In the genomic region with DNA sequence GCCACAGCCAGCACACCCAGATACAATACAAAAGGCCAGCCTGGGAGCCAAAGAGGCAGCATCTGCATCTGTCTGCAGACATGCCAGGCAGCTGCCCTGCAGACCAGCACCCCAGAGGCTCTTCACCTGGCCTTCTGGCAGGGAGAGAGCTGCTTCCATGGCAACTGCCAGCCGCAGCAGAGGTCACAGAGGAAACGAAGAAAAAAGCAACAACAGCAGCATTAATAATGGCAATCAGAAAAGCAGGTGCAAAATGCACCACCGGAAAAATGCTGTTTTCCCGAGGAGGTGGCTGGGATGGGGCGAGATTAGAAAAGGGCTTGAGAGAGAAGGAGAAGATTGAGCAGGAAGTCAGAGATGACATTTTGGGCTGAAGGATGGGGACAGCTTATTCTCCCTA, we compare ENCODE assay signal across 18 cellular contexts.
A peak's percentile ranks its signal among the peaks of the same experiment; 100 is the strongest.
DNase-seq lines count a peak whose midpoint lies in the region; ATAC-seq and TF ChIP-seq lines count a peak whose summit lies in the region.
"Had no signal": no experiment of that assay in that cellular context is flagged by ENCODE, and none has a peak within 500 bp of the region (broad histone marks: within the 10 kb centered on the region; RNA-seq: fewer than 3 reads in every experiment).

No MANE protein-coding gene starts in this region.

- no peaks in the 10 kb centered on the region for H3K4me1 Mint-ChIP-seq in endodermal cell
- no peaks in the 10 kb centered on the region for H3K4me1 Mint-ChIP-seq in CD4-positive, alpha-beta memory T cell
- H3K4me1 Mint-ChIP-seq: activated B cell treated with CpG ODN at 0.5 μM for 24 hours; stimulated activated naive CD8-positive, alpha-beta T cell treated with anti-CD3 and anti-CD28 coated beads, Interleukin-15, amount 100 ng/mL, for 72 hours had no signal

- H3K9ac ChIP-seq in endodermal cell (ENCODE audit: extremely low read depth, low read length, poor library complexity, severe bottlenecking) = no peak overlapping the region
- H3K9ac ChIP-seq: GM23248 had no signal

- peaks cover 64% of the 10 kb centered on the region for H3K36me3 Mint-ChIP-seq in endodermal cell (ENCODE audit: low read depth)
- no peaks in the 10 kb centered on the region for H3K36me3 Mint-ChIP-seq in CD4-positive, alpha-beta memory T cell

- H3K9me3 ChIP-seq in endodermal cell (ENCODE audit: control insufficient read depth, low read length) = peaks cover 1% of the 10 kb centered on the region
- H3K9me3 ChIP-seq in CD4-positive, alpha-beta memory T cell (ENCODE audit: control insufficient read depth in 1 of 2, low read length in 2 of 2) = peaks cover 0 to 6% of the 10 kb centered on the region in 2 donors
- H3K9me3 ChIP-seq: adrenal gland, lower lobe of right lung, prostate gland had no signal

- H3K4me3 Mint-ChIP-seq in endodermal cell = no peak overlapping the region
- no peak overlapping the region for H3K4me3 Mint-ChIP-seq in CD4-positive, alpha-beta memory T cell
- H3K4me3 Mint-ChIP-seq: activated B cell treated with CpG ODN at 0.5 μM for 24 hours; naive B cell; stimulated activated naive CD8-positive, alpha-beta T cell treated with anti-CD3 and anti-CD28 coated beads, Interleukin-15, amount 100 ng/mL, for 72 hours; T-helper 1 cell treated with Interleukin-12 subunit alpha and Interleukin-12 subunit beta and Interleukin-4 antibody, amounts not matched to agents 30 μg/mL and 1 μg/mL, for 36 hours had no signal

- DNase-seq in DMS53 (lab: John Stamatoyannopoulos, UW) (peak; percentile 97), NCI-H187 treated with DMSO at 0.1 percent for 48 hours (lab: John Stamatoyannopoulos, UW) (peak; percentile 66), NCI-H524 (lab: John Stamatoyannopoulos, UW) (peak; percentile 22 to 80), endodermal cell (no peak), NCI-H446 (lab: John Stamatoyannopoulos, UW) (no peak)
- DNase-seq in CD4-positive, alpha-beta memory T cell = no peak
- DNase-seq: activated B cell treated with CpG ODN at 0.5 μM for 24 hours; Calu3; GM23248; Kasumi-1; lower lobe of right lung; naive B cell; stimulated activated naive CD8-positive, alpha-beta T cell treated with anti-CD3 and anti-CD28 coated beads, Interleukin-15, amount 100 ng/mL, for 72 hours had no signal

- POLR2A ChIA-PET in CD4-positive, alpha-beta memory T cell (lab: Charles Lee; ENCODE audit: partially characterized antibody) = interaction anchor here (0.6 kb wide), 1 partner anchor 51 kb away, joined by 3 read pairs; no protein-coding TSS in a partner anchor

- H3K9me3 Mint-ChIP-seq in endodermal cell = peaks cover 2% of the 10 kb centered on the region
- peaks cover 0 to 15% (median 9%) of the 10 kb centered on the region in 8 donors for H3K9me3 Mint-ChIP-seq in CD4-positive, alpha-beta memory T cell

- H3K4me3 ChIP-seq in endodermal cell (ENCODE audit: low read length) = no peak overlapping the region
- no peak overlapping the region for H3K4me3 ChIP-seq in CD4-positive, alpha-beta memory T cell (ENCODE audit: low read length in 2 of 2)
- H3K4me3 ChIP-seq: adrenal gland, GM23248, lower lobe of right lung, prostate gland had no signal

- TF ChIP-seq CTCF in endodermal cell (conservative IDR thresholded peaks at IDR 0.05) = no peak

- no peaks in the 10 kb centered on the region for H3K27me3 Mint-ChIP-seq in endodermal cell (ENCODE audit: insufficient read depth)
- H3K27me3 Mint-ChIP-seq in CD4-positive, alpha-beta memory T cell = no peaks in the 10 kb centered on the region
- H3K27me3 Mint-ChIP-seq: activated B cell treated with CpG ODN at 0.5 μM for 24 hours had no signal

- peak overlapping the region; percentile 66 for H3K27ac ChIP-seq in endodermal cell (ENCODE audit: low read depth, low read length)
- no peak overlapping the region for H3K27ac ChIP-seq in CD4-positive, alpha-beta memory T cell (ENCODE audit: low read depth, low read length)
- H3K27ac ChIP-seq: adrenal gland, GM23248, lower lobe of right lung, prostate gland had no signal

- no peak overlapping the region for H3K27ac Mint-ChIP-seq in endodermal cell
- no peak overlapping the region for H3K27ac Mint-ChIP-seq in CD4-positive, alpha-beta memory T cell
- H3K27ac Mint-ChIP-seq: activated B cell treated with CpG ODN at 0.5 μM for 24 hours; stimulated activated naive CD8-positive, alpha-beta T cell treated with anti-CD3 and anti-CD28 coated beads, Interleukin-15, amount 100 ng/mL, for 72 hours; T-helper 1 cell treated with Interleukin-12 subunit alpha and Interleukin-12 subunit beta and Interleukin-4 antibody, amounts not matched to agents 30 μg/mL and 1 μg/mL, for 36 hours had no signal

- no peaks in the 10 kb centered on the region for H3K27me3 ChIP-seq in endodermal cell (ENCODE audit: control insufficient read depth, insufficient read depth, low read length, poor library complexity, severe bottlenecking)
- H3K27me3 ChIP-seq in CD4-positive, alpha-beta memory T cell (ENCODE audit: insufficient read depth, low read length) = no peaks in the 10 kb centered on the region
- H3K27me3 ChIP-seq: adrenal gland had no signal

- H3K36me3 ChIP-seq in endodermal cell (ENCODE audit: control insufficient read depth, insufficient read depth, low read length) = peaks cover 93% of the 10 kb centered on the region
- H3K36me3 ChIP-seq in CD4-positive, alpha-beta memory T cell (ENCODE audit: insufficient read depth, low read length) = no peaks in the 10 kb centered on the region
- H3K36me3 ChIP-seq: adrenal gland, lower lobe of right lung, prostate gland had no signal

- CTCF ChIA-PET in CD4-positive, alpha-beta memory T cell (lab: Charles Lee; ENCODE audit: partially characterized antibody) = no interaction called here

- ATAC-seq in GM21526 (IDR thresholded peaks at IDR 0.05; ENCODE audit: low FRiP score, unreplicated experiment) (no peak), GM18909 (IDR thresholded peaks at IDR 0.05; ENCODE audit: poor library complexity, unreplicated experiment) (no peak)
- ATAC-seq: lower lobe of right lung; stimulated activated naive CD8-positive, alpha-beta T cell treated with anti-CD3 and anti-CD28 coated beads, Interleukin-15, amount 100 ng/mL, for 72 hours had no signal

- 70 to 76% methylated on average over 5 of the region's 5 CpGs for WGBS in endodermal cell (ENCODE audit: insufficient coverage in 1 of 2, insufficient read length in 1 of 2), 2 experiments

- no peaks in the 10 kb centered on the region for H3K4me1 ChIP-seq in endodermal cell (ENCODE audit: control insufficient read depth, insufficient read depth, low read length)
- H3K4me1 ChIP-seq in CD4-positive, alpha-beta memory T cell (ENCODE audit: insufficient read depth, low read length) = no peaks in the 10 kb centered on the region
- H3K4me1 ChIP-seq: adrenal gland, lower lobe of right lung, prostate gland had no signal

- intact Hi-C loops in CD4-positive, alpha-beta memory T cell (cut with micrococcal nuclease) = no loop called here

Comparison
In these comparisons a context has a peak if more than half of its experiments do, and no peak if none do; other contexts are left out.
1. DNase-seq: peak in DMS53 (single experiment), NCI-H187 treated with DMSO at 0.1 percent for 48 hours (single experiment) and NCI-H524 (2 of 2); none in endodermal cell (single experiment), CD4-positive, alpha-beta memory T cell (0 of 5) and NCI-H446 (0 of 2).